In the genomic region with DNA sequence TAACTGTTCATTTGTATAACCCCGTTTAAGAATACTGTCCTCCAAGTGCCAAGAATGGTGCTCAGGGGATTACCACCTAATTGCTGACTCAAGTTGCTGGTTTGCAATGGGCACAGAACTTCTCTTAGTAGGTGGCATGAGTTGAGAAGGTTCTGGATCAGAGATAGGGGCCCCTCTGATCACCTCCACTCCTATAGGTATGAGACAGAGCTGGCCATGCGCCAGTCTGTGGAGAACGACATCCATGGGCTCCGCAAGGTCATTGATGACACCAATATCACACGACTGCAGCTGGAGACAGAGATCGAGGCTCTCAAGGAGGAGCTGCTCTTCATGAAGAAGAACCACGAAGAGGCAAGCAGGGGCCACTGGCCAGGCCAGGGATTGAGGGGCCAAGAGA, we compare ENCODE assay signal across 15 cellular contexts. TPM values are rescaled to one million over a fixed set of nuclear protein-coding genes. Genes with fewer than 3 reads are reported as not detected.
DNase-seq lines count a peak whose midpoint lies in the region; ATAC-seq and TF ChIP-seq lines count a peak whose summit lies in the region.
"Had no signal": no experiment of that assay in that cellular context is flagged by ENCODE, and none has a peak within 500 bp of the region (broad histone marks: within the 10 kb centered on the region; RNA-seq: fewer than 3 reads in every experiment).

No MANE protein-coding gene starts in this region.

- peak overlapping the region; percentile 67 for H3K4ac ChIP-seq in trophoblast cell (ENCODE audit: low read depth, low read length)

- peaks cover 81% of the 10 kb centered on the region for H3K36me3 Mint-ChIP-seq in Caco-2 (ENCODE audit: insufficient read depth, unreplicated experiment)

- H3K27ac Mint-ChIP-seq in Caco-2 (ENCODE audit: unreplicated experiment), result peak overlapping the region; percentile 99
- H3K27ac Mint-ChIP-seq: activated CD4-positive, alpha-beta T cell treated with anti-CD3 and anti-CD28 coated beads for 36 hours had no signal

- no peak overlapping the region for H4K8ac ChIP-seq in trophoblast cell (ENCODE audit: low read depth, low read length)

- H3K27ac ChIP-seq in VCaP (peak overlapping the region; percentile 99), trophoblast cell (ENCODE audit: low read depth, low read length) (peak overlapping the region; percentile 80), Karpas-422 (ENCODE audit: low read length) (no peak overlapping the region)
- H3K27ac ChIP-seq: SJCRH30 had no signal

- H3K14ac ChIP-seq in trophoblast cell (ENCODE audit: low read length), result no peak overlapping the region

- H4K12ac ChIP-seq in trophoblast cell (ENCODE audit: low read depth, low read length), result no peak overlapping the region

- H3K9ac ChIP-seq in trophoblast cell (ENCODE audit: low read length) (peak overlapping the region; percentile 92), Karpas-422 (ENCODE audit: low read length) (no peak overlapping the region)

- H3K4me1 Mint-ChIP-seq in Caco-2 (ENCODE audit: low read depth, unreplicated experiment), result peaks cover 20% of the 10 kb centered on the region

- peak overlapping the region; percentile 38 for H3K18ac ChIP-seq in trophoblast cell (ENCODE audit: low read length)

- H3K79me2 ChIP-seq in trophoblast cell (ENCODE audit: control insufficient read depth, insufficient read depth, low read length, poor library complexity), result peaks cover 33% of the 10 kb centered on the region
- no peaks in the 10 kb centered on the region for H3K79me2 ChIP-seq in Karpas-422 (ENCODE audit: low read length)

- H2BK120ac ChIP-seq in trophoblast cell (ENCODE audit: insufficient read depth, low read length, poor library complexity), result no peak overlapping the region

- no peak overlapping the region for H3K23ac ChIP-seq in trophoblast cell (ENCODE audit: low read length)

- CTCF ChIA-PET in Caco-2 (lab: Charles Lee), result interaction anchor here (2.0 kb wide), 1 partner anchor 46 kb away, joined by 7 read pairs; a partner anchor contains a TSS

- no CpG with 5 or more reads among the region's 7 CpGs for WGBS in trophoblast cell (ENCODE audit: extremely low coverage, insufficient coverage, insufficient read length)

- H3K4me3 ChIP-seq in Caco-2 (ENCODE audit: low read depth, low read length) (peak overlapping the region; percentile 72), fibroblast of villous mesenchyme (ENCODE audit: low read depth, low read length) (peak overlapping the region; percentile 98), trophoblast cell (ENCODE audit: low read depth, low read length) (peak overlapping the region; percentile 93), Karpas-422 (ENCODE audit: low read length) (no peak overlapping the region)

- H3K4me1 ChIP-seq in Caco-2 (peaks cover 43% of the 10 kb centered on the region), trophoblast cell (ENCODE audit: control insufficient read depth in 1 of 2, insufficient read depth in 2 of 2, low read length in 2 of 2) (peaks cover 21 to 24% of the 10 kb centered on the region in 2 experiments), Karpas-422 (ENCODE audit: low read length) (peaks cover 9% of the 10 kb centered on the region)
- H3K4me1 ChIP-seq: SJCRH30 had no signal

- H2BK12ac ChIP-seq in trophoblast cell (ENCODE audit: low read length), result no peak overlapping the region

- POLR2A ChIA-PET in Caco-2 (lab: Charles Lee), result interaction anchor here (0.9 to 12.2 kb wide), 4 partner anchors 21 to 45 kb away, joined by 3 to 457 read pairs (median 32); a partner anchor contains a TSS

- peak overlapping the region; percentile 47 for H2BK5ac ChIP-seq in trophoblast cell (ENCODE audit: low read depth, low read length, poor library complexity)

- no peak overlapping the region for H4K91ac ChIP-seq in trophoblast cell (ENCODE audit: low read depth, low read length)

- intact Hi-C loops in Caco-2 (cut with micrococcal nuclease; ENCODE audit: unreplicated experiment), result no loop called here

- H3K36me3 ChIP-seq in Caco-2 (ENCODE audit: control insufficient read depth, insufficient read depth, low read length), result peaks cover 17% of the 10 kb centered on the region
- peaks cover 34 to 38% of the 10 kb centered on the region in 2 experiments for H3K36me3 ChIP-seq in trophoblast cell (ENCODE audit: control insufficient read depth in 1 of 2, insufficient read depth in 2 of 2, low read length in 2 of 2)
- no peaks in the 10 kb centered on the region for H3K36me3 ChIP-seq in Karpas-422 (ENCODE audit: insufficient read depth, low read length)
- H3K36me3 ChIP-seq: SJCRH30 had no signal

- no peaks in the 10 kb centered on the region for H3K27me3 Mint-ChIP-seq in Caco-2 (ENCODE audit: insufficient read depth, unreplicated experiment)
- H3K27me3 Mint-ChIP-seq: activated CD4-positive, alpha-beta T cell treated with anti-CD3 and anti-CD28 coated beads for 36 hours had no signal

- no peak for DNase-seq in Caco-2
- DNase-seq in fibroblast of villous mesenchyme (ENCODE audit: low read depth), result no peak
- peak in 1 of 2 donors; percentile 10 for DNase-seq in trophoblast cell
- no peak for DNase-seq in COR-L47 (lab: John Stamatoyannopoulos, UW)
- DNase-seq in activated CD8-positive, alpha-beta memory T cell treated with anti-CD3 and anti-CD28 coated beads, Interleukin-2, amount 50 U/mL, for 4 hours, result no peak
- DNase-seq in Karpas-422, result no peak
- DNase-seq: activated CD4-positive, alpha-beta T cell treated with anti-CD3 and anti-CD28 coated beads for 36 hours; activated naive CD4-positive, alpha-beta T cell treated with Interleukin-2 at 50 U/mL for 16 hours; DMS 273 treated with DMSO at 0.1 percent for 48 hours; effector memory CD8-positive, alpha-beta T cell; islet precursor cell; retina had no signal

- H2AFZ ChIP-seq in trophoblast cell (ENCODE audit: insufficient read depth, low read length, poor library complexity), result no peak overlapping the region
- no peak overlapping the region for H2AFZ ChIP-seq in Karpas-422 (ENCODE audit: low read length)

- no peaks in the 10 kb centered on the region for H3K9me3 Mint-ChIP-seq in Caco-2 (ENCODE audit: unreplicated experiment)
- H3K9me3 Mint-ChIP-seq: effector memory CD8-positive, alpha-beta T cell had no signal

- no peaks in the 10 kb centered on the region for H3K9me2 ChIP-seq in Karpas-422 (replicated peaks; ENCODE audit: insufficient read depth, low read length)

- H3K9me3 ChIP-seq in Caco-2 (no peaks in the 10 kb centered on the region), trophoblast cell (ENCODE audit: insufficient read depth, low read depth, low read length) (no peaks in the 10 kb centered on the region), Karpas-422 (ENCODE audit: low read length) (no peaks in the 10 kb centered on the region)
- H3K9me3 ChIP-seq: SJCRH30 had no signal

- peak overlapping the region; percentile 89 for H3K4me3 Mint-ChIP-seq in Caco-2 (ENCODE audit: unreplicated experiment)

- no peak for TF ChIP-seq CTCF in Caco-2 (IDR thresholded peaks at IDR 0.05; ENCODE audit: insufficient read depth in 1 of 2, low read depth in 1 of 2, low read length in 1 of 2, severe bottlenecking in 1 of 2, unreplicated experiment in 1 of 2)
- TF ChIP-seq CTCF in VCaP (conservative IDR thresholded peaks at IDR 0.05), result no peak
- TF ChIP-seq CTCF in fibroblast of villous mesenchyme (IDR thresholded peaks at IDR 0.05; ENCODE audit: insufficient read depth, low read depth, low read length), result no peak

- H2AK5ac ChIP-seq in trophoblast cell (ENCODE audit: low read length), result no peak overlapping the region

- no peak for ATAC-seq in GM19324 (IDR thresholded peaks at IDR 0.05; ENCODE audit: low FRiP score, unreplicated experiment)
- ATAC-seq: activated CD4-positive, alpha-beta T cell treated with anti-CD3 and anti-CD28 coated beads for 36 hours; effector memory CD8-positive, alpha-beta T cell had no signal

- H4K20me1 ChIP-seq in Karpas-422 (ENCODE audit: insufficient read depth, low read depth, low read length), result no peaks in the 10 kb centered on the region

- H3K4me2 ChIP-seq in trophoblast cell (ENCODE audit: low read length) (peak overlapping the region; percentile 92), Karpas-422 (ENCODE audit: low read depth, low read length, poor library complexity, severe bottlenecking) (no peak overlapping the region)

- no TSS peak for BruUV-seq in Caco-2 (replicated peaks; lab: Mats Ljungman, UMichigan)

- H3K27me3 ChIP-seq in Caco-2 (replicated peaks; ENCODE audit: control insufficient read depth, insufficient read depth, low read length) (no peaks in the 10 kb centered on the region), trophoblast cell (ENCODE audit: insufficient read depth, low read length) (no peaks in the 10 kb centered on the region), Karpas-422 (ENCODE audit: low read length) (no peaks in the 10 kb centered on the region)
- H3K27me3 ChIP-seq: SJCRH30 had no signal

- H3K79me1 ChIP-seq in trophoblast cell (ENCODE audit: low read length), result peaks cover 58% of the 10 kb centered on the region

RNA-seq across cellular contexts. Expression of a gene that starts 1.6 kb away (rescaled TPM):
- 2,564 and 2,674 TPM in 2 replicates for total RNA-seq in Caco-2 (2022)
- total RNA-seq in fibroblast of villous mesenchyme, result 989 and 1,804 TPM in 2 replicates
- polyA plus RNA-seq in trophoblast cell (2013), result 4,184 and 4,236 TPM in 2 replicates
- not detected in 2 replicates for total RNA-seq in Karpas-422 (2014; rRNA removed; shearing (Covaris generic); ENCODE audit: low replicate concordance)

RNA-seq across cellular contexts. Expression of a gene that starts 45.7 kb away (rescaled TPM):
- total RNA-seq in Caco-2 (2022), result 3,707 and 3,725 TPM in 2 replicates
- total RNA-seq in fibroblast of villous mesenchyme, result 57.0 and 74.7 TPM in 2 replicates
- 5,322 and 5,443 TPM in 2 replicates for polyA plus RNA-seq in trophoblast cell (2013)
- total RNA-seq in Karpas-422 (2014; rRNA removed; shearing (Covaris generic); ENCODE audit: low replicate concordance), result not detected in 2 replicates

RNA-seq across cellular contexts. Expression of a gene that starts 55.7 kb away (rescaled TPM):
- total RNA-seq in Caco-2 (2022), result 445 and 452 TPM in 2 replicates
- total RNA-seq in fibroblast of villous mesenchyme, result 838 and 849 TPM in 2 replicates
- 342 and 356 TPM in 2 replicates for polyA plus RNA-seq in trophoblast cell (2013)
- 549 and 718 TPM in 2 replicates for total RNA-seq in Karpas-422 (2014; rRNA removed; shearing (Covaris generic); ENCODE audit: low replicate concordance)

Comparison
In these comparisons a context has a peak if more than half of its experiments do, and no peak if none do; other contexts are left out.
1. RNA of a gene that starts 1.6 kb away (total RNA-seq): 2,564 to 2,674 TPM in Caco-2 and 989 to 1,804 TPM in fibroblast of villous mesenchyme; not detected in Karpas-422; every median in the first group is over 100 times any median in the second.
2. RNA of a gene that starts 45.7 kb away (total RNA-seq): 3,707 to 3,725 TPM in Caco-2; 57.0 to 74.7 TPM in fibroblast of villous mesenchyme and not detected in Karpas-422; every median in the first group is over 10 times any median in the second.